In the genomic region with DNA sequence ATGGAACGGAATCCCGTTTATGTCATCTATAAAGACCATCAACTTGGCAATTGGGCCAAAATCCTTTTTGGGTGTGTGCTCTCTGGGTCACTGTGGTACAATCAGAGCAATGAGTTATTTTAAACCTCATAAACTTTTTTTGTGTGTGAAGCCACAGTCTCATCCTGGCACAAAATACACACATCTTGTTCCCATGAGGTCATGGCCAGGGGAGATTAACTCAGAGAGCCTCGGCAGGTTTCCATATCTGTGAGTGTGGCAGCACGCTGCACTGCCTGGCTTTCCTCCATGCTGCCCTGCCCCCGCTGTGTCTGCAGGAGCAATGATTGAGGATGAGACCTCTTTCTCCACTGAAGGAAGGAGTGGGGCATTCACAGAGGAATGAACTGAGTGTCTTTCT, we compare ENCODE assay signal across 13 cellular contexts. TPM values are rescaled to one million over a fixed set of nuclear protein-coding genes. Genes with fewer than 3 reads are reported as not detected.
DNase-seq lines count a peak whose midpoint lies in the region; ATAC-seq and TF ChIP-seq lines count a peak whose summit lies in the region.
"Had no signal": no experiment of that assay in that cellular context is flagged by ENCODE, and none has a peak within 500 bp of the region (broad histone marks: within the 10 kb centered on the region; RNA-seq: fewer than 3 reads in every experiment).

No MANE protein-coding gene starts in this region.

- H3K4me1 Mint-ChIP-seq in neural progenitor cell = peaks cover 44% of the 10 kb centered on the region
- H3K4me1 Mint-ChIP-seq: activated naive CD4-positive, alpha-beta T cell treated with anti-CD3 and anti-CD28 coated beads, Interleukin-2, amount 10 ng/mL, durations not matched to agents 7 days and 5 days had no signal

- CTCF ChIA-PET in BJ (lab: Yijun Ruan, JAX) = interaction anchor here (2.3 kb wide), 1 partner anchor 12 kb away, joined by 7 read pairs; no protein-coding TSS in a partner anchor

- H3K36me3 ChIP-seq in BJ (ENCODE audit: control insufficient read depth, insufficient read depth, low read length) (no peaks in the 10 kb centered on the region), neural progenitor cell (no peaks in the 10 kb centered on the region)

- peak overlapping the region; percentile 72 for H3K27ac Mint-ChIP-seq in neural progenitor cell
- H3K27ac Mint-ChIP-seq: activated naive CD4-positive, alpha-beta T cell treated with anti-CD3 and anti-CD28 coated beads, Interleukin-2, amount 10 ng/mL, durations not matched to agents 7 days and 5 days had no signal

- H3K9ac ChIP-seq in neural progenitor cell = no peak overlapping the region

- peaks cover 27% of the 10 kb centered on the region for H3F3A ChIP-seq in neural progenitor cell (ENCODE audit: low read depth)

- H3K9me3 Mint-ChIP-seq in neural progenitor cell = no peaks in the 10 kb centered on the region
- H3K9me3 Mint-ChIP-seq: activated naive CD4-positive, alpha-beta T cell treated with anti-CD3 and anti-CD28 coated beads, Interleukin-2, amount 10 ng/mL, durations not matched to agents 7 days and 5 days had no signal

- DNase-seq in BJ (ENCODE audit: low read depth) (peak; percentile 55), OCI-M1 (lab: John Stamatoyannopoulos, UW) (peak; percentile 7), fibroblast of the aortic adventitia (ENCODE audit: low read depth) (peak; percentile 70), neural progenitor cell (ENCODE audit: low spot score) (no peak)
- DNase-seq: activated CD4-positive, alpha-beta T cell treated with anti-CD3 and anti-CD28 coated beads, Interleukin-2, amount 50 U/mL, for 48 hours; activated naive CD4-positive, alpha-beta T cell treated with anti-CD3 and anti-CD28 coated beads, Interleukin-2, amount 10 ng/mL, durations not matched to agents 7 days and 5 days; NCI-H2171 treated with DMSO at 0.1 percent for 48 hours; occipital lobe had no signal

- H3K27me3 ChIP-seq in BJ (ENCODE audit: control insufficient read depth, insufficient read depth, low read length) = no peaks in the 10 kb centered on the region; the same call in 1 of the 2 replicates
- no peaks in the 10 kb centered on the region for H3K27me3 ChIP-seq in neural progenitor cell

- TF ChIP-seq CTCF in BJ (IDR thresholded peaks at IDR 0.05; ENCODE audit: insufficient read depth, low read depth, low read length) (no peak), fibroblast of the aortic adventitia (IDR thresholded peaks at IDR 0.05; ENCODE audit: insufficient read depth, low read length) (no peak), neural progenitor cell (IDR thresholded peaks at IDR 0.05) (no peak)

- no peak overlapping the region for H3K4me2 ChIP-seq in neural progenitor cell

- no peak overlapping the region for H3K4me3 ChIP-seq in BJ (ENCODE audit: low read depth, low read length)
- no peak overlapping the region for H3K4me3 ChIP-seq in fibroblast of the aortic adventitia (ENCODE audit: low read depth, low read length)
- no peak overlapping the region for H3K4me3 ChIP-seq in neural progenitor cell
- H3K4me3 ChIP-seq: SK-N-MC had no signal

- no peaks in the 10 kb centered on the region for H3K9me3 ChIP-seq in neural progenitor cell (ENCODE audit: low read depth)

- no peaks in the 10 kb centered on the region for H4K20me1 ChIP-seq in neural progenitor cell (ENCODE audit: low read depth)

- peaks cover 7% of the 10 kb centered on the region for H3K27me3 Mint-ChIP-seq in neural progenitor cell (ENCODE audit: insufficient read depth, low read depth)

- peaks cover 2% of the 10 kb centered on the region for H3K36me3 Mint-ChIP-seq in neural progenitor cell
- H3K36me3 Mint-ChIP-seq: activated naive CD4-positive, alpha-beta T cell treated with anti-CD3 and anti-CD28 coated beads, Interleukin-2, amount 10 ng/mL, durations not matched to agents 7 days and 5 days had no signal

- H3K4me1 ChIP-seq in neural progenitor cell = peaks cover 37% of the 10 kb centered on the region

- no peak overlapping the region for H2AFZ ChIP-seq in neural progenitor cell (replicated peaks)

- no peak overlapping the region for H3K4me3 Mint-ChIP-seq in neural progenitor cell
- H3K4me3 Mint-ChIP-seq: activated naive CD4-positive, alpha-beta T cell treated with anti-CD3 and anti-CD28 coated beads, Interleukin-2, amount 10 ng/mL, durations not matched to agents 7 days and 5 days had no signal

- no peak overlapping the region for H3K27ac ChIP-seq in neural progenitor cell
- H3K27ac ChIP-seq: SK-N-MC had no signal

- POLR2A ChIA-PET in BJ (lab: Charles Lee) = no interaction called here

- no peak for ATAC-seq in HG02610 (IDR thresholded peaks at IDR 0.05; ENCODE audit: unreplicated experiment)
- ATAC-seq in GM19463 (IDR thresholded peaks at IDR 0.05; ENCODE audit: unreplicated experiment) = no peak
- ATAC-seq in HG03565 (IDR thresholded peaks at IDR 0.05; ENCODE audit: unreplicated experiment) = no peak
- no peak for ATAC-seq in HG02884 (IDR thresholded peaks at IDR 0.05; ENCODE audit: unreplicated experiment)

- no peaks in the 10 kb centered on the region for H3K79me2 ChIP-seq in neural progenitor cell (ENCODE audit: low read depth)

RNA-seq across cellular contexts. Expression of a gene that starts 54.0 kb away (rescaled TPM):
- polyA plus RNA-seq in BJ (2011; rRNA removed) = 40.4 and 79.8 TPM in 2 replicates
- polyA minus RNA-seq in BJ (2011; rRNA and poly(A)+ RNA removed) = 72.2 and 79.1 TPM in 2 replicates
- 47.3 and 49.6 TPM in 2 replicates for total RNA-seq in fibroblast of the aortic adventitia (ENCODE audit: low replicate concordance)
- total RNA-seq in neural progenitor cell (ENCODE audit: low replicate concordance) = 108 and 138 TPM in 2 replicates
